Comparison of ENCODE assay signal across 2 cellular contexts in genomic region chr19:28456264-28456663, GRCh38.
TF ChIP-seq lines count a peak whose summit lies in the region.

No MANE protein-coding gene starts in this region.

TF ChIP-seq in HepG2, 621 proteins besides CTCF, POLR2A, EP300 and RAD21:
- TF ChIP-seq POLR2G (IDR thresholded peaks at IDR 0.05; ENCODE audit: low read depth, low read length): no peak
- TF ChIP-seq TBL1XR1 (IDR thresholded peaks at IDR 0.05; ENCODE audit: borderline replicate concordance, low read length, partially characterized antibody): no peak
- no peak for TF ChIP-seq ZNF549 (CRISPR knock-in tag; IDR thresholded peaks at IDR 0.05)
- TF ChIP-seq ZEB1 (IDR thresholded peaks at IDR 0.05; ENCODE audit: insufficient replicate concordance, low read depth): no peak
- no peak for TF ChIP-seq KDM5A (IDR thresholded peaks at IDR 0.05; ENCODE audit: borderline replicate concordance, low read length)
- TF ChIP-seq GTF3A (CRISPR knock-in tag; conservative IDR thresholded peaks at IDR 0.05): no peak
- no peak for TF ChIP-seq AKAP8 (CRISPR knock-in tag; IDR thresholded peaks at IDR 0.05)
- no peak for TF ChIP-seq ZNF556 (CRISPR knock-in tag; IDR thresholded peaks at IDR 0.05; ENCODE audit: borderline replicate concordance)
- no peak for TF ChIP-seq ZFYVE20 (CRISPR knock-in tag; IDR thresholded peaks at IDR 0.05; ENCODE audit: borderline replicate concordance, low read depth)
- TF ChIP-seq NFYC (CRISPR knock-in tag; IDR thresholded peaks at IDR 0.05): no peak
- no peak for TF ChIP-seq ZNF451 (CRISPR knock-in tag; IDR thresholded peaks at IDR 0.05)
- no peak for TF ChIP-seq TEAD2 (CRISPR knock-in tag; IDR thresholded peaks at IDR 0.05)
- no peak for TF ChIP-seq ZNF776 (CRISPR knock-in tag; IDR thresholded peaks at IDR 0.05)
- TF ChIP-seq KLF15 (CRISPR knock-in tag; IDR thresholded peaks at IDR 0.05; ENCODE audit: borderline replicate concordance): no peak
- TF ChIP-seq CREBL2 (CRISPR knock-in tag; IDR thresholded peaks at IDR 0.05; ENCODE audit: borderline replicate concordance): no peak
- TF ChIP-seq ZNF512 (CRISPR knock-in tag; IDR thresholded peaks at IDR 0.05): no peak
- no peak for TF ChIP-seq MAF1 (CRISPR knock-in tag; IDR thresholded peaks at IDR 0.05; ENCODE audit: borderline replicate concordance)

TF ChIP-seq in HEK293, 187 proteins besides CTCF, POLR2A, EP300 and RAD21:
- TF ChIP-seq ZNF670 (tag by site-specific recombination; IDR thresholded peaks at IDR 0.05; ENCODE audit: low read depth): no peak
- no peak for TF ChIP-seq KLF16 (tag by site-specific recombination; IDR thresholded peaks at IDR 0.05)
- 0 out of 2 replicates have a peak, but pooled peaks have one; percentile 24 for TF ChIP-seq ZIC2 (tag by site-specific recombination; IDR thresholded peaks at IDR 0.05)
TF ChIP-seq in HEK293: peak in this region for 1.
